In the genomic region with DNA sequence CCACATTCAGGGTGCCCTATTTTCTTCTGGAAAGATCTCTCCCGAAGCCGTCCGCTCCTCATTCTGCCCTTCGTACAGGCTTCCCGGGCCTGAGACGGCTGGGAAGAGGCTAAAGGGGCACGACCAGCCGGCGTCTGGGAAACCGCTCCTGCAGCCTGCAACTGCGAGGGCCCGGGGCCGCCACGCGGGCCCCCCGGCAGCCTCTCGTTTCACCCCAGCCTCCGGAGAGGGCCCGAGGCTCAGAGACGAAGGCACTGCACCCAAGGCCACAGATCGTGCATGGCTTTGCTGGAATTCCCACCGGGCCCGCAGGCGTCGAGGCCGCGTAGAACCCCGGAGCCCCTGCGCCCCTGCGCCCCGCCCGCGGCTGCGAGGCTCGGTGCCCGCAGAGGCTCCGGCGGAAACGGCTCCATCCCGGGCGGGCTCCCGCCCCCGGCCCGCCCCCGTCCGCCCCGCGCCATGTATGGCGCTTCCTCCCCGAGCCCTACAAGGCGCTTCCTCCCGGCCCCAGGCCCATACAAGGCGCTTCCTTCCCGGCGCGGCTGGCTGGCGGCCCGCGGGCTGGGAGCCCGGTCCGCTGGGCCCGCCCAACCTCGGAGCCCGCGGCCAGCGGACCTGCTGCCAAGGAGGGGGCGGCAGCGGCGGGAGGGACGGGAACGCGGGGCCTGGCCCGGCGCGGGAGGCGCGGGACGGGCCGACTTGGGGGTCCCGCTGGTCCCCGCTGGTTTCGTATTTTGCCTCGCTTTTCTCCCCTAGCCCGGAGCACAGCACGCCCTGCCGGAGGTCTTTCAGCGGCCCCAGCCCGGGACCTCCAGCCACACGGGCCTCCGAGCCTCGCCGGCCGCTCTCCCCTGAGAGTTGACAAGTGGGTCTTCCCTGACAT, we compare ENCODE assay signal across 1 cellular context.
TF ChIP-seq lines count a peak whose summit lies in the region.

No MANE protein-coding gene starts in this region.

TF ChIP-seq in HEK293, 187 proteins besides CTCF, POLR2A, EP300 and RAD21 (continued from another document):
- peak; percentile 100 for TF ChIP-seq ELK4 (IDR thresholded peaks at IDR 0.05; ENCODE audit: borderline replicate concordance, low read depth, low read length)
- peak; percentile 50 for TF ChIP-seq ZNF335 (tag by site-specific recombination; conservative IDR thresholded peaks at IDR 0.05)
- TF ChIP-seq ZNF174 (tag by site-specific recombination; IDR thresholded peaks at IDR 0.05): no peak
- no peak for TF ChIP-seq ZNF629 (tag by site-specific recombination; IDR thresholded peaks at IDR 0.05)
- peak; percentile 11; the same call in 1 of the 2 replicates for TF ChIP-seq KLF1 (tag by site-specific recombination; IDR thresholded peaks at IDR 0.05)
- TF ChIP-seq ZNF184 (tag by site-specific recombination; IDR thresholded peaks at IDR 0.05): no peak
- TF ChIP-seq ZBTB10 (tag by site-specific recombination; IDR thresholded peaks at IDR 0.05): peak; percentile 82
- TF ChIP-seq ZNF341 (tag by site-specific recombination; IDR thresholded peaks at IDR 0.05; ENCODE audit: low read depth): peak; percentile 98
- peak; percentile 29; the same call in 1 of the 2 replicates for TF ChIP-seq HIC1 (tag by site-specific recombination; IDR thresholded peaks at IDR 0.05)
- TF ChIP-seq GFI1B (tag by site-specific recombination; IDR thresholded peaks at IDR 0.05): no peak
- TF ChIP-seq, protein P1, sequence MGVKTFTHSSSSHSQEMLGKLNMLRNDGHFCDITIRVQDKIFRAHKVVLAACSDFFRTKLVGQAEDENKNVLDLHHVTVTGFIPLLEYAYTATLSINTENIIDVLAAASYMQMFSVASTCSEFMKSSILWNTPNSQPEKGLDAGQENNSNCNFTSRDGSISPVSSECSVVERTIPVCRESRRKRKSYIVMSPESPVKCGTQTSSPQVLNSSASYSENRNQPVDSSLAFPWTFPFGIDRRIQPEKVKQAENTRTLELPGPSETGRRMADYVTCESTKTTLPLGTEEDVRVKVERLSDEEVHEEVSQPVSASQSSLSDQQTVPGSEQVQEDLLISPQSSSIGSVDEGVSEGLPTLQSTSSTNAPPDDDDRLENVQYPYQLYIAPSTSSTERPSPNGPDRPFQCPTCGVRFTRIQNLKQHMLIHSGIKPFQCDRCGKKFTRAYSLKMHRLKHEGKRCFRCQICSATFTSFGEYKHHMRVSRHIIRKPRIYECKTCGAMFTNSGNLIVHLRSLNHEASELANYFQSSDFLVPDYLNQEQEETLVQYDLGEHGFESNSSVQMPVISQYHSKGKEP (tag by site-specific recombination; IDR thresholded peaks at IDR 0.05): peak; percentile 28; the same call in 1 of the 2 replicates
- TF ChIP-seq ZFP41 (tag by site-specific recombination; IDR thresholded peaks at IDR 0.05; ENCODE audit: borderline replicate concordance): no peak
- no peak for TF ChIP-seq ZNF280D (tag by site-specific recombination; IDR thresholded peaks at IDR 0.05)
- TF ChIP-seq SP2 (tag by site-specific recombination; IDR thresholded peaks at IDR 0.05): peak; percentile 62
- TF ChIP-seq ZBTB20 (tag by site-specific recombination; IDR thresholded peaks at IDR 0.05): peak; percentile 87
- no peak for TF ChIP-seq ZNF785 (tag by site-specific recombination; IDR thresholded peaks at IDR 0.05)
- no peak for TF ChIP-seq ZNF623 (tag by site-specific recombination; IDR thresholded peaks at IDR 0.05)
- TF ChIP-seq ZNF366 (tag by site-specific recombination; conservative IDR thresholded peaks at IDR 0.05): no peak
- TF ChIP-seq, protein P2, sequence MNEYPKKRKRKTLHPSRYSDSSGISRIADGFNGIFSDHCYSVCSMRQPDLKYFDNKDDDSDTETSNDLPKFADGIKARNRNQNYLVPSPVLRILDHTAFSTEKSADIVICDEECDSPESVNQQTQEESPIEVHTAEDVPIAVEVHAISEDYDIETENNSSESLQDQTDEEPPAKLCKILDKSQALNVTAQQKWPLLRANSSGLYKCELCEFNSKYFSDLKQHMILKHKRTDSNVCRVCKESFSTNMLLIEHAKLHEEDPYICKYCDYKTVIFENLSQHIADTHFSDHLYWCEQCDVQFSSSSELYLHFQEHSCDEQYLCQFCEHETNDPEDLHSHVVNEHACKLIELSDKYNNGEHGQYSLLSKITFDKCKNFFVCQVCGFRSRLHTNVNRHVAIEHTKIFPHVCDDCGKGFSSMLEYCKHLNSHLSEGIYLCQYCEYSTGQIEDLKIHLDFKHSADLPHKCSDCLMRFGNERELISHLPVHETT (tag by site-specific recombination; IDR thresholded peaks at IDR 0.05): no peak
- no peak for TF ChIP-seq ZNF311 (tag by site-specific recombination; IDR thresholded peaks at IDR 0.05; ENCODE audit: borderline replicate concordance)
- TF ChIP-seq ZFP69B (tag by site-specific recombination; IDR thresholded peaks at IDR 0.05): peak; percentile 28; the same call in 1 of the 2 replicates
- no peak for TF ChIP-seq ZNF274 (IDR thresholded peaks at IDR 0.05; ENCODE audit: low read length)
- TF ChIP-seq ZNF274 (tag by site-specific recombination; IDR thresholded peaks at IDR 0.05; ENCODE audit: borderline replicate concordance): no peak
- TF ChIP-seq, protein P3, sequence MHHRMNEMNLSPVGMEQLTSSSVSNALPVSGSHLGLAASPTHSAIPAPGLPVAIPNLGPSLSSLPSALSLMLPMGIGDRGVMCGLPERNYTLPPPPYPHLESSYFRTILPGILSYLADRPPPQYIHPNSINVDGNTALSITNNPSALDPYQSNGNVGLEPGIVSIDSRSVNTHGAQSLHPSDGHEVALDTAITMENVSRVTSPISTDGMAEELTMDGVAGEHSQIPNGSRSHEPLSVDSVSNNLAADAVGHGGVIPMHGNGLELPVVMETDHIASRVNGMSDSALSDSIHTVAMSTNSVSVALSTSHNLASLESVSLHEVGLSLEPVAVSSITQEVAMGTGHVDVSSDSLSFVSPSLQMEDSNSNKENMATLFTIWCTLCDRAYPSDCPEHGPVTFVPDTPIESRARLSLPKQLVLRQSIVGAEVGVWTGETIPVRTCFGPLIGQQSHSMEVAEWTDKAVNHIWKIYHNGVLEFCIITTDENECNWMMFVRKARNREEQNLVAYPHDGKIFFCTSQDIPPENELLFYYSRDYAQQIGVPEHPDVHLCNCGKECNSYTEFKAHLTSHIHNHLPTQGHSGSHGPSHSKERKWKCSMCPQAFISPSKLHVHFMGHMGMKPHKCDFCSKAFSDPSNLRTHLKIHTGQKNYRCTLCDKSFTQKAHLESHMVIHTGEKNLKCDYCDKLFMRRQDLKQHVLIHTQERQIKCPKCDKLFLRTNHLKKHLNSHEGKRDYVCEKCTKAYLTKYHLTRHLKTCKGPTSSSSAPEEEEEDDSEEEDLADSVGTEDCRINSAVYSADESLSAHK (tag by site-specific recombination; IDR thresholded peaks at IDR 0.05): 0 out of 2 replicates have a peak, but pooled peaks have one; percentile 27
- TF ChIP-seq HOXD13 (CRISPR knock-in tag; IDR thresholded peaks at IDR 0.05; ENCODE audit: borderline replicate concordance): no peak
- TF ChIP-seq KLF8 (tag by site-specific recombination; IDR thresholded peaks at IDR 0.05): 0 out of 2 replicates have a peak, but pooled peaks have one; percentile 12
- no peak for TF ChIP-seq ZNF843 (tag by site-specific recombination; IDR thresholded peaks at IDR 0.05)
- TF ChIP-seq, protein P4, sequence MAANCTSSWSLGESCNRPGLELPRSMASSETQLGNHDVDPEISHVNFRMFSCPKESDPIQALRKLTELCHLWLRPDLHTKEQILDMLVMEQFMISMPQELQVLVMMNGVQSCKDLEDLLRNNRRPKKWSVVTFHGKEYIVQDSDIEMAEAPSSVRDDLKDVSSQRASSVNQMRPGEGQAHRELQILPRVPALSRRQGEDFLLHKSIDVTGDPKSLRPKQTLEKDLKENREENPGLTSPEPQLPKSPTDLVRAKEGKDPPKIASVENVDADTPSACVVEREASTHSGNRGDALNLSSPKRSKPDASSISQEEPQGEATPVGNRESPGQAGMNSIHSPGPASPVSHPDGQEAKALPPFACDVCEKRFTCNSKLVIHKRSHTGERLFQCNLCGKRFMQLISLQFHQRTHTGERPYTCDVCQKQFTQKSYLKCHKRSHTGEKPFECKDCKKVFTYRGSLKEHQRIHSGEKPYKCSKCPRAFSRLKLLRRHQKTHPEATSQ (tag by site-specific recombination; IDR thresholded peaks at IDR 0.05): peak; percentile 24; the same call in 1 of the 2 replicates
- TF ChIP-seq ZNF433 (tag by site-specific recombination; IDR thresholded peaks at IDR 0.05; ENCODE audit: low read depth): no peak
- TF ChIP-seq ZNF660 (tag by site-specific recombination; IDR thresholded peaks at IDR 0.05): peak; percentile 63
